Comparison of ENCODE assay signal across 8 cellular contexts in the genomic region with DNA sequence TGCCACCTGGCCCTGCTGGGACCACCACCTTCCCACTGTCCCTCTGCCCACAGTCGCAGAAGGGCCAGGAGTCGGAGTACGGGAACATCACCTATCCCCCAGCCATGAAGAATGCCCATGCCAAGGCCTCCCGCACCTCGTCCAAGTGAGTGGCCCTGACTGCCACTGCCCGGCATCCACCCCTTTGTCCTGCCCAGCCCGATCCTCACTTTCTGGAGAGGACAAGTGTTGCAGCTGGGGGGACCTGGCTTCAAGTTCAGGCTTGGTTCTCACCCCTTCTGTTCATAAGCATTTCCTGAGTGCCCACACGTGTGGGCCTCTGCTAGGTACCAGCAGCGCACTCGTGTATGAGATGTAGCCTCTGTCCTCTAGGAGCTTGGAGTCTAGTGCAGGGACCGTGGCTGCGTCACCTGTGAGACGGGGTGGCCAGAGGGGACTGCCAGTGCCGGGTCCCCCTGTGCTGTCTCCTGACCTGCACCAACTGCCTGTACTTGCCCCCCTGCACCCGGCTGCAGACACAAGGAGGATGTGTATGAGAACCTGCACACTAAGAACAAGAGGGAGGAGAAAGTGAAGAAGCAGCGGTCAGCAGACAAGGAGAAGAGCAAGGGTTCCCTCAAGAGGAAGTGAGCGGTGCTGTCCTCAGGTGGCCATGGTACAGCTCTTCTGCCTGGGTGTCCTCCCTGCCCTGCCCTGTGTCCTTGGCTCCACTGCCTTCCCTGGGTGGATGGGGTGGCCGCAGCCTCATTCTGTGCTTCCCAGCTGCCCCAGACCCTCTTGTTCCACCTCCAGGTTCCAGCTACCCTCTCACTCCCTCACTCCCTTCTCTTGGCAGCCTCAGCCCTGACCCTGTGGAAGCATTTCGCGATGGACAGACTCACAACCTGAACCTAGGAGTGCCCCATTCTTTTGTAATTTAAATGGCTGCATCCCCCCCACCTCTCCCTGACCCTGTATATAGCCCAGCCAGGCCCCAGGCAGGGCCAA. TPM values are rescaled to one million over a fixed set of nuclear protein-coding genes. Genes with fewer than 3 reads are reported as not detected.
DNase-seq lines count a peak whose midpoint lies in the region; ATAC-seq and TF ChIP-seq lines count a peak whose summit lies in the region.

No MANE protein-coding gene starts in this region.

- intact Hi-C loops in Panc1 (cut with micrococcal nuclease; ENCODE audit: unreplicated experiment) = no loop called here
- intact Hi-C loops in dendritic cell treated with granulocyte-macrophage colony-stimulating factor and Interleukin-4, amounts not matched to agents 40 ng/mL and 50 ng/mL, for 4 days (cut with micrococcal nuclease) = loop anchor here (1.0 kb wide), 2 partner anchors 9 to 16 kb away; partner anchors contain the start of genes C12orf57 and PTPN6
- intact Hi-C loops in ovary (cut with DNase I) = loop anchor here in 2 of 4 donors (10.0 kb wide), 1 partner anchor 96 kb away; the partner anchor contains the start of gene TPI1 (in 2 of the 2)

- H3K9me3 Mint-ChIP-seq in dendritic cell treated with granulocyte-macrophage colony-stimulating factor and Interleukin-4, amounts not matched to agents 40 ng/mL and 50 ng/mL, for 4 days = no peaks in the 10 kb centered on the region

- 65 to 73% (median 69%) methylated on average over 20 of the region's 20 CpGs for WGBS in ovary, 3 donors

- H3K9me3 ChIP-seq in Panc1 (ENCODE audit: control insufficient read depth, insufficient read depth, low read depth, low read length) = no peaks in the 10 kb centered on the region
- H3K9me3 ChIP-seq in ovary = no peaks in the 10 kb centered on the region

- POLR2A ChIA-PET in Panc1 (lab: Charles Lee) = no interaction called here

- H3K4me3 Mint-ChIP-seq in dendritic cell treated with granulocyte-macrophage colony-stimulating factor and Interleukin-4, amounts not matched to agents 40 ng/mL and 50 ng/mL, for 4 days = peak overlapping the region; percentile 72

- peaks cover 100% of the 10 kb centered on the region for H3K4me1 Mint-ChIP-seq in dendritic cell treated with granulocyte-macrophage colony-stimulating factor and Interleukin-4, amounts not matched to agents 40 ng/mL and 50 ng/mL, for 4 days (ENCODE audit: low read depth)

- in situ Hi-C loops in Panc1 (cut with HindIII; ENCODE audit: low pct_unique_long_range_greater_than_20kb, low sequenced_read_pairs) = no loop called here

- H3K4me1 ChIP-seq in Panc1 (ENCODE audit: control insufficient read depth, insufficient read depth, low read length) (peaks cover 17% of the 10 kb centered on the region), ovary (ENCODE audit: insufficient read depth) (peaks cover 8% of the 10 kb centered on the region)

- H3K27ac Mint-ChIP-seq in dendritic cell treated with granulocyte-macrophage colony-stimulating factor and Interleukin-4, amounts not matched to agents 40 ng/mL and 50 ng/mL, for 4 days = peak overlapping the region; percentile 93

- peak; percentile 42 for DNase-seq in stimulated activated CD4-positive, alpha-beta T cell treated with anti-CD3 and anti-CD28 coated beads, Interleukin-15, amount 100 ng/mL, for 24 hours
- no peak for DNase-seq in stimulated activated CD4-positive, alpha-beta T cell treated with anti-CD3 and anti-CD28 coated beads, Interleukin-4, amount 100 ng/mL, for 1 hour
- DNase-seq in Panc1 (ENCODE audit: low read depth, low spot score) (no peak), ovary (peak in 4 of 5 donors; percentile 28 to 45 (median 32)), COLO668 (lab: John Stamatoyannopoulos, UW; ENCODE audit: unreplicated experiment) (no peak), SIG-M5 (lab: John Stamatoyannopoulos, UW) (no peak)

- H3K36me3 Mint-ChIP-seq in dendritic cell treated with granulocyte-macrophage colony-stimulating factor and Interleukin-4, amounts not matched to agents 40 ng/mL and 50 ng/mL, for 4 days (ENCODE audit: low read depth) = peaks cover 74% of the 10 kb centered on the region

- BruUV-seq in Panc1 (replicated peaks; lab: Mats Ljungman, UMichigan) = no TSS peak

- H3K4me3 ChIP-seq in Panc1 (ENCODE audit: low read depth in 2 of 2, low read length in 2 of 2) = no peak overlapping the region
- H3K4me3 ChIP-seq in ovary = no peak overlapping the region

- H3K27ac ChIP-seq in Panc1 (ENCODE audit: low read length) (no peak overlapping the region), ovary (no peak overlapping the region)

- H3K27me3 ChIP-seq in Panc1 (ENCODE audit: control insufficient read depth, insufficient read depth, low read length) = no peaks in the 10 kb centered on the region
- H3K27me3 ChIP-seq in ovary = no peaks in the 10 kb centered on the region

- TF ChIP-seq CTCF in Panc1 (IDR thresholded peaks at IDR 0.05) (no peak), ovary (IDR thresholded peaks at IDR 0.05) (no peak)

- CTCF ChIA-PET in Panc1 (lab: Charles Lee) = interaction anchor here (0.9 to 1.4 kb wide), 2 partner anchors 16 to 109 kb away, joined by 3 to 4 read pairs; partner anchors contain the start of gene USP5

- TF ChIP-seq EP300 in ovary (IDR thresholded peaks at IDR 0.05) = no peak

- no peaks in the 10 kb centered on the region for H3K27me3 Mint-ChIP-seq in dendritic cell treated with granulocyte-macrophage colony-stimulating factor and Interleukin-4, amounts not matched to agents 40 ng/mL and 50 ng/mL, for 4 days

- ATAC-seq in Panc1 = 0 out of 2 replicates have a peak, but pooled peaks have one; percentile 35
- ATAC-seq in GM18907 (IDR thresholded peaks at IDR 0.05; ENCODE audit: unreplicated experiment) = no peak

- H3K36me3 ChIP-seq in Panc1 (ENCODE audit: control insufficient read depth, insufficient read depth, low read length) (peaks cover 11% of the 10 kb centered on the region), ovary (no peaks in the 10 kb centered on the region)

- TF ChIP-seq POLR2A in ovary (IDR thresholded peaks at IDR 0.05) = no peak

RNA-seq across cellular contexts. Expression of gene PTPN6, which starts 9.4 kb away (rescaled TPM):
- 13.7 TPM for total RNA-seq in Panc1 (2021; ENCODE audit: unreplicated experiment)
- polyA plus RNA-seq in Panc1 (2012; ENCODE audit: insufficient read length) = 26.1 TPM
- 10 to 100 TPM in 3 of 7 donors, 1 to 10 TPM in 4; 4.6 to 19.8 (median 9.8) TPM for total RNA-seq in ovary
- 10 to 100 TPM in 1 of 2 donors, 1 to 10 TPM in 1; 6.9 to 25.3 TPM for polyA plus RNA-seq in ovary

RNA-seq across cellular contexts. Expression of gene PHB2, which starts 9.9 kb away (rescaled TPM):
- total RNA-seq in Panc1 (2021; ENCODE audit: unreplicated experiment) (138 TPM), ovary (100 to 1,000 TPM; 220 to 324 (median 269) TPM)
- 185 TPM for polyA plus RNA-seq in Panc1 (2012; ENCODE audit: insufficient read length)
- polyA plus RNA-seq in ovary = 100 to 1,000 TPM; 129 to 285 TPM

RNA-seq across cellular contexts. Expression of gene EMG1, which starts 10.1 kb away (rescaled TPM):
- 54.9 TPM for total RNA-seq in Panc1 (2021; ENCODE audit: unreplicated experiment)
- 54.0 TPM for polyA plus RNA-seq in Panc1 (2012; ENCODE audit: insufficient read length)
- 10 to 100 TPM; 25.6 to 54.7 (median 41.0) TPM for total RNA-seq in ovary
- polyA plus RNA-seq in ovary = 10 to 100 TPM; 21.5 to 39.5 TPM

RNA-seq across cellular contexts. Expression of gene C12orf57, which starts 16.8 kb away (rescaled TPM):
- total RNA-seq in Panc1 (2021; ENCODE audit: unreplicated experiment) = 126 TPM
- 249 TPM for polyA plus RNA-seq in Panc1 (2012; ENCODE audit: insufficient read length)
- 1,000 to 10,000 TPM in 1 of 7 donors, 100 to 1,000 TPM in 6; 457 to 1,838 (median 633) TPM for total RNA-seq in ovary
- 1,000 to 10,000 TPM in 1 of 2 donors, 10 to 100 TPM in 1; 40.3 to 1,266 TPM for polyA plus RNA-seq in ovary

RNA-seq across cellular contexts. Expression of gene RNU7-1, which starts 17.0 kb away (rescaled TPM):
- total RNA-seq in Panc1 (2021; ENCODE audit: unreplicated experiment) (not detected), ovary (not detected)
- not detected for polyA plus RNA-seq in Panc1 (2012; ENCODE audit: insufficient read length)
- polyA plus RNA-seq in ovary = not detected

Comparison
In these comparisons a context has a peak if more than half of its experiments do, and no peak if none do; other contexts are left out.
1. DNase-seq: peak in stimulated activated CD4-positive, alpha-beta T cell treated with anti-CD3 and anti-CD28 coated beads, Interleukin-15, amount 100 ng/mL, for 24 hours (single experiment) and ovary (4 of 5); none in stimulated activated CD4-positive, alpha-beta T cell treated with anti-CD3 and anti-CD28 coated beads, Interleukin-4, amount 100 ng/mL, for 1 hour (single experiment), Panc1 (single experiment), COLO668 (single experiment) and SIG-M5 (single experiment).